ENCODE assay signal across 18 cellular contexts in the genomic region with DNA sequence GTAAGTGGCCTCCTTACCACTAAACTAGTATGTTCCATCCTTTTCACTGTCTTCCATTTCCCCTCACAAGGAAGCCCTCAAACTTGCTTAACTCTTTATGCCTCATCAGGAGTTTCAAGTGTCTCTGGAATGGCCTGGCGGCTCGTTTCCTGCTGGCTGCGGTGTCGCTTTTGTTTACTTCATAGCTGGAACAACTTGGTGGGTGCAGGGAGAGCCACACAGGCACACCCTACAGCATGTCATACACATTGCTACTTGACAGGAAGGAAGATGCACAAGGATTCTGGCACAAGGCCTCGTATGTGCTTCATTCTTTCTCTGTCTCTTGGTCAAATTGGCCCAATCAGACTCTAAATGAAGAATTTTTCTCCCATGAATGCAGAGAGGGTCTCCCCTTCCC.
DNase-seq lines count a peak whose midpoint lies in the region; ATAC-seq and TF ChIP-seq lines count a peak whose summit lies in the region.
"Had no signal": no experiment of that assay in that cellular context is flagged by ENCODE, and none has a peak within 500 bp of the region (broad histone marks: within the 10 kb centered on the region; RNA-seq: fewer than 3 reads in every experiment).

No MANE protein-coding gene starts in this region.

- H3K4me3 Mint-ChIP-seq in activated CD4-positive, alpha-beta T cell treated with anti-CD3 and anti-CD28 coated beads, Interleukin-2, amount 10 ng/mL, durations not matched to agents 7 days and 5 days, result no peak overlapping the region
- H3K4me3 Mint-ChIP-seq in stimulated activated naive CD8-positive, alpha-beta T cell treated with anti-CD3 and anti-CD28 coated beads, Interleukin-15, amount 100 ng/mL, for 72 hours, result no peak overlapping the region

- peak overlapping the region; percentile 24 for H3K27ac ChIP-seq in lower lobe of right lung
- H3K27ac ChIP-seq: A549; BLaER1 treated with 17β-estradiol and CSF1 and Interleukin-3, amounts not matched to agents 10 nM and 100 nM; PC-9 had no signal

- H3K9me3 ChIP-seq in lower lobe of right lung, result no peaks in the 10 kb centered on the region
- H3K9me3 ChIP-seq: A549 had no signal

- peaks cover 5% of the 10 kb centered on the region for H3K4me1 ChIP-seq in lower lobe of right lung

- no peaks in the 10 kb centered on the region for H3K27me3 Mint-ChIP-seq in activated CD4-positive, alpha-beta T cell treated with anti-CD3 and anti-CD28 coated beads, Interleukin-2, amount 10 ng/mL, durations not matched to agents 7 days and 5 days
- no peaks in the 10 kb centered on the region for H3K27me3 Mint-ChIP-seq in stimulated activated naive CD8-positive, alpha-beta T cell treated with anti-CD3 and anti-CD28 coated beads, Interleukin-15, amount 100 ng/mL, for 72 hours

- POLR2A ChIA-PET in activated CD4-positive, alpha-beta T cell treated with anti-CD3 and anti-CD28 coated beads, Interleukin-2, amount 10 ng/mL, durations not matched to agents 7 days and 5 days (lab: Charles Lee), result no interaction called here

- intact Hi-C loops in lower lobe of right lung (cut with DNase I), result no loop called here

- peak; percentile 50 for ATAC-seq in stimulated activated naive CD8-positive, alpha-beta T cell treated with anti-CD3 and anti-CD28 coated beads, Interleukin-15, amount 100 ng/mL, for 72 hours
- ATAC-seq in stimulated activated naive CD8-positive, alpha-beta T cell treated with anti-CD3 and anti-CD28 coated beads, Interleukin-15, Interleukin-2, amounts not matched to agents 100 U/mL and 50 U/mL, for 24 hours, result no peak
- ATAC-seq in lower lobe of right lung (no peak), GM21619 (IDR thresholded peaks at IDR 0.05; ENCODE audit: unreplicated experiment) (no peak)
- ATAC-seq: A549 had no signal

- TF ChIP-seq CTCF in lower lobe of right lung (IDR thresholded peaks at IDR 0.05), result no peak

- CTCF ChIA-PET in activated CD4-positive, alpha-beta T cell treated with anti-CD3 and anti-CD28 coated beads, Interleukin-2, amount 10 ng/mL, durations not matched to agents 7 days and 5 days (lab: Charles Lee), result interaction anchor here (3.2 kb wide), 1 partner anchor 12 kb away, joined by 14 read pairs; no protein-coding TSS in a partner anchor

- peaks cover 5% of the 10 kb centered on the region for H3K9me3 Mint-ChIP-seq in activated CD4-positive, alpha-beta T cell treated with anti-CD3 and anti-CD28 coated beads, Interleukin-2, amount 10 ng/mL, durations not matched to agents 7 days and 5 days
- no peaks in the 10 kb centered on the region for H3K9me3 Mint-ChIP-seq in stimulated activated naive CD8-positive, alpha-beta T cell treated with anti-CD3 and anti-CD28 coated beads, Interleukin-15, amount 100 ng/mL, for 72 hours

- H3K4me1 Mint-ChIP-seq in activated CD4-positive, alpha-beta T cell treated with anti-CD3 and anti-CD28 coated beads, Interleukin-2, amount 10 ng/mL, durations not matched to agents 7 days and 5 days, result peaks cover 34% of the 10 kb centered on the region
- peaks cover 36% of the 10 kb centered on the region for H3K4me1 Mint-ChIP-seq in stimulated activated naive CD8-positive, alpha-beta T cell treated with anti-CD3 and anti-CD28 coated beads, Interleukin-15, amount 100 ng/mL, for 72 hours

- no peak overlapping the region for H3K4me3 ChIP-seq in lower lobe of right lung
- H3K4me3 ChIP-seq: A549; BLaER1 treated with 17β-estradiol and CSF1 and Interleukin-3, amounts not matched to agents 10 nM and 100 nM; PC-9 had no signal

- H3K36me3 ChIP-seq in lower lobe of right lung, result no peaks in the 10 kb centered on the region
- H3K36me3 ChIP-seq: BLaER1 treated with 17β-estradiol and CSF1 and Interleukin-3, amounts not matched to agents 10 nM and 100 nM had no signal

- H3K27me3 ChIP-seq in lower lobe of right lung (ENCODE audit: low read depth), result no peaks in the 10 kb centered on the region
- H3K27me3 ChIP-seq: BLaER1 treated with 17β-estradiol and CSF1 and Interleukin-3, amounts not matched to agents 10 nM and 100 nM had no signal

- peak overlapping the region; percentile 87 for H3K27ac Mint-ChIP-seq in activated CD4-positive, alpha-beta T cell treated with anti-CD3 and anti-CD28 coated beads, Interleukin-2, amount 10 ng/mL, durations not matched to agents 7 days and 5 days
- peak overlapping the region in 1 of 2 donors; percentile 77 for H3K27ac Mint-ChIP-seq in stimulated activated naive CD8-positive, alpha-beta T cell treated with anti-CD3 and anti-CD28 coated beads, Interleukin-15, amount 100 ng/mL, for 72 hours

- peak; percentile 16 for DNase-seq in activated CD4-positive, alpha-beta T cell treated with anti-CD3 and anti-CD28 coated beads, Interleukin-2, amount 10 ng/mL, durations not matched to agents 7 days and 5 days
- DNase-seq in activated CD4-positive, alpha-beta T cell treated with anti-CD3 and anti-CD28 coated beads for 1 hour, result no peak
- DNase-seq in stimulated activated naive CD8-positive, alpha-beta T cell treated with anti-CD3 and anti-CD28 coated beads, Interleukin-15, amount 100 ng/mL, for 72 hours, result no peak
- no peak for DNase-seq in stimulated activated naive CD8-positive, alpha-beta T cell treated with anti-CD3 and anti-CD28 coated beads, Interleukin-15, Interleukin-2, amounts not matched to agents 100 U/mL and 50 U/mL, for 24 hours
- no peak for DNase-seq in lower lobe of right lung
- no peak for DNase-seq in NCI-H748 (lab: John Stamatoyannopoulos, UW; ENCODE audit: unreplicated experiment)
- no peak for DNase-seq in inferior parietal cortex (ENCODE audit: extremely low spot score)
- DNase-seq: COR-L47, GF-D8, GOT3, KG1, NCI-H1436, NCI-H2029 treated with DMSO at 0.1 percent for 48 hours, NCI-H510A, PC-9 had no signal

- H3K36me3 Mint-ChIP-seq in activated CD4-positive, alpha-beta T cell treated with anti-CD3 and anti-CD28 coated beads, Interleukin-2, amount 10 ng/mL, durations not matched to agents 7 days and 5 days (ENCODE audit: low read depth), result peaks cover 12% of the 10 kb centered on the region
